In genomic region chr5:39570418-39571027, GRCh38 we compare ENCODE assay signal across 8 cellular contexts.
DNase-seq lines count a peak whose midpoint lies in the region; ATAC-seq, FAIRE-seq and TF ChIP-seq lines count a peak whose summit lies in the region.

No MANE protein-coding gene starts in this region.

- H3K4me3 Mint-ChIP-seq in astrocyte (ENCODE audit: unreplicated experiment): no peak overlapping the region
- no peak overlapping the region for H3K4me3 Mint-ChIP-seq in activated CD4-positive, alpha-beta T cell treated with anti-CD3 and anti-CD28 coated beads for 36 hours

- H3K36me3 ChIP-seq in KMS-11 (ENCODE audit: insufficient read depth) (no peaks in the 10 kb centered on the region), astrocyte (ENCODE audit: insufficient read depth, low read length) (no peaks in the 10 kb centered on the region), HepG2 (replicated peaks in 1 of 2; ENCODE audit: control insufficient read depth in 1 of 2, insufficient read depth in 2 of 2, low read length in 2 of 2) (no peaks in the 10 kb centered on the region)

- H4K20me1 ChIP-seq in KMS-11 (ENCODE audit: insufficient read depth) (no peaks in the 10 kb centered on the region), astrocyte (ENCODE audit: insufficient read depth, low read length) (no peaks in the 10 kb centered on the region), HepG2 (ENCODE audit: insufficient read depth, low read length) (no peaks in the 10 kb centered on the region)

- no peaks in the 10 kb centered on the region for H3K9me3 Mint-ChIP-seq in astrocyte (ENCODE audit: unreplicated experiment)
- H3K9me3 Mint-ChIP-seq in activated CD4-positive, alpha-beta T cell treated with anti-CD3 and anti-CD28 coated beads for 36 hours (ENCODE audit: low read depth): no peaks in the 10 kb centered on the region

- no peak for ATAC-seq in HepG2
- no peak for ATAC-seq in activated CD4-positive, alpha-beta T cell treated with anti-CD3 and anti-CD28 coated beads for 36 hours

- no peak for TF ChIP-seq RAD21 in HepG2 (CRISPR knock-in tag; IDR thresholded peaks at IDR 0.05)

- H3K4me1 Mint-ChIP-seq in astrocyte (ENCODE audit: low read depth, unreplicated experiment): no peaks in the 10 kb centered on the region
- H3K4me1 Mint-ChIP-seq in activated CD4-positive, alpha-beta T cell treated with anti-CD3 and anti-CD28 coated beads for 36 hours: no peaks in the 10 kb centered on the region

- 20% methylated on average over 4 of the region's 4 CpGs for WGBS in HepG2 (ENCODE audit: low lambda C conversion rate)

- H3K4me2 ChIP-seq in KMS-11 (no peak overlapping the region), astrocyte (ENCODE audit: low read length) (no peak overlapping the region), HepG2 (ENCODE audit: low read depth, low read length) (no peak overlapping the region)

- no peak overlapping the region for H3K4me3 ChIP-seq in KMS-11 (IDR thresholded peaks at IDR 0.05; ENCODE audit: insufficient read depth, low read depth, low read length)
- H3K4me3 ChIP-seq in astrocyte (ENCODE audit: insufficient read depth, low read depth, low read length): no peak overlapping the region
- no peak overlapping the region for H3K4me3 ChIP-seq in HepG2 (replicated peaks in 1 of 3; ENCODE audit: insufficient read depth in 1 of 3, low read depth in 2 of 3, low read length in 3 of 3)

- TF ChIP-seq POLR2A in HepG2 (IDR thresholded peaks at IDR 0.05; ENCODE audit: insufficient read depth in 1 of 2, low read depth in 2 of 2, low read length in 2 of 2): no peak

- H3K4me1 ChIP-seq in KMS-11 (ENCODE audit: low read depth, poor library complexity, severe bottlenecking) (no peaks in the 10 kb centered on the region), astrocyte (ENCODE audit: insufficient read depth, low read length) (no peaks in the 10 kb centered on the region), HepG2 (ENCODE audit: insufficient read depth, low read length) (peaks cover 7% of the 10 kb centered on the region)

- no peak overlapping the region for H3K9ac ChIP-seq in KMS-11
- H3K9ac ChIP-seq in astrocyte (ENCODE audit: low read length): no peak overlapping the region
- no peak overlapping the region for H3K9ac ChIP-seq in HepG2 (ENCODE audit: insufficient read depth, low read depth, low read length)

- CTCF ChIA-PET in HepG2 (lab: Yijun Ruan, JAX; ENCODE audit: low intra/inter-chr PET ratio, low total read pairs): interaction anchor here (1.5 to 1.7 kb wide), 2 partner anchors 194 to 196 kb away, joined by 3 to 18 read pairs; no protein-coding TSS in a partner anchor
- CTCF ChIA-PET in activated CD4-positive, alpha-beta T cell treated with anti-CD3 and anti-CD28 coated beads for 36 hours (lab: Charles Lee): interaction anchor here (0.5 to 4.0 kb wide), 5 partner anchors 22 to 194 kb away, joined by 3 to 25 read pairs (median 7); partner anchors contain the start of gene DAB2

- DNase-seq in NCI-H2227 (lab: John Stamatoyannopoulos, UW; ENCODE audit: unreplicated experiment) (peak; percentile 14), NCI-H2227 treated with DMSO at 0.1 percent for 48 hours (lab: John Stamatoyannopoulos, UW) (no peak), astrocyte (ENCODE audit: low read depth) (peak; percentile 16), HepG2 (ENCODE audit: low spot score) (peak; percentile 24), nucleus accumbens (lab: John Stamatoyannopoulos, UW) (no peak)
- DNase-seq in stimulated activated CD4-positive, alpha-beta T cell treated with anti-CD3 and anti-CD28 coated beads, Interleukin-4, amount 100 ng/mL, for 4 hours: no peak
- no peak for DNase-seq in activated CD4-positive, alpha-beta T cell treated with anti-CD3 and anti-CD28 coated beads for 36 hours

- no peak overlapping the region for H3K27ac Mint-ChIP-seq in astrocyte (ENCODE audit: unreplicated experiment)
- no peak overlapping the region for H3K27ac Mint-ChIP-seq in activated CD4-positive, alpha-beta T cell treated with anti-CD3 and anti-CD28 coated beads for 36 hours

- H3K79me2 ChIP-seq in KMS-11 (ENCODE audit: insufficient read depth, low read depth) (no peaks in the 10 kb centered on the region), astrocyte (ENCODE audit: insufficient read depth, low read length) (no peaks in the 10 kb centered on the region), HepG2 (ENCODE audit: insufficient read depth, low read length) (no peaks in the 10 kb centered on the region)

- intact Hi-C loops in HepG2 (cut with micrococcal nuclease; ENCODE audit: unreplicated experiment): loop anchor here (1.0 kb wide), 2 partner anchors 194 to 353 kb away; no protein-coding TSS in a partner anchor
- intact Hi-C loops in activated CD4-positive, alpha-beta T cell treated with anti-CD3 and anti-CD28 coated beads for 36 hours (cut with DNase I, micrococcal nuclease): loop anchor here (1.0 kb wide), 1 partner anchor 194 kb away; no protein-coding TSS in a partner anchor

- no peaks in the 10 kb centered on the region for H3K27me3 ChIP-seq in KMS-11 (ENCODE audit: insufficient read depth, low read depth)
- H3K27me3 ChIP-seq in astrocyte (ENCODE audit: insufficient read depth, low read length): no peaks in the 10 kb centered on the region
- no peaks in the 10 kb centered on the region for H3K27me3 ChIP-seq in HepG2 (ENCODE audit: control insufficient read depth in 1 of 2, insufficient read depth in 2 of 2, low read length in 2 of 2)

- in situ Hi-C loops in HepG2 (cut with HindIII; ENCODE audit: extremely low pct_ligation_motif_present, low pct_unique_long_range_greater_than_20kb): loop anchor here (25.0 kb wide), 1 partner anchor 358 kb away; the partner anchor contains the start of gene FYB1

- H3K27ac ChIP-seq in KMS-11: no peak overlapping the region
- H3K27ac ChIP-seq in astrocyte (ENCODE audit: low read depth, low read length): no peak overlapping the region
- H3K27ac ChIP-seq in HepG2 (ENCODE audit: extremely low read length, insufficient read depth, low read length): no peak overlapping the region

- TF ChIP-seq EP300 in HepG2 (IDR thresholded peaks at IDR 0.05; ENCODE audit: low read depth in 2 of 2, low read length in 2 of 2) (no peak), HepG2 (CRISPR knock-in tag; IDR thresholded peaks at IDR 0.05; ENCODE audit: borderline replicate concordance) (no peak)

- H3K36me3 Mint-ChIP-seq in astrocyte (ENCODE audit: low read depth, unreplicated experiment): no peaks in the 10 kb centered on the region
- H3K36me3 Mint-ChIP-seq in activated CD4-positive, alpha-beta T cell treated with anti-CD3 and anti-CD28 coated beads for 36 hours (ENCODE audit: low read depth): no peaks in the 10 kb centered on the region

- FAIRE-seq in astrocyte (lab: Jason Lieb, UNC) (peak; percentile 76), HepG2 (lab: Jason Lieb, UNC) (no peak)

- POLR2A ChIA-PET in HepG2 (lab: Yijun Ruan, JAX): no interaction called here
- POLR2A ChIA-PET in activated CD4-positive, alpha-beta T cell treated with anti-CD3 and anti-CD28 coated beads for 36 hours (lab: Charles Lee): no interaction called here

- H3K9me3 ChIP-seq in astrocyte (ENCODE audit: insufficient read depth, low read depth, low read length): no peaks in the 10 kb centered on the region
- H3K9me3 ChIP-seq in HepG2 (ENCODE audit: low read length): no peaks in the 10 kb centered on the region

- BruUV-seq in HepG2 (replicated peaks; lab: Mats Ljungman, UMichigan): no TSS peak

- no peaks in the 10 kb centered on the region for H3K27me3 Mint-ChIP-seq in astrocyte (ENCODE audit: low read depth, unreplicated experiment)
- H3K27me3 Mint-ChIP-seq in activated CD4-positive, alpha-beta T cell treated with anti-CD3 and anti-CD28 coated beads for 36 hours: peaks cover 4% of the 10 kb centered on the region

- H2AFZ ChIP-seq in KMS-11 (ENCODE audit: low read depth) (no peak overlapping the region), astrocyte (ENCODE audit: low read depth, low read length) (no peak overlapping the region), HepG2 (ENCODE audit: low read length) (no peak overlapping the region)

- peak; percentile 65 for TF ChIP-seq CTCF in KMS-11 (conservative IDR thresholded peaks at IDR 0.05; ENCODE audit: low read depth, low read length)
- peak; percentile 71 for TF ChIP-seq CTCF in astrocyte (IDR thresholded peaks at IDR 0.05; ENCODE audit: insufficient read depth, low read depth, low read length)
- peak; percentile 40 for TF ChIP-seq CTCF in HepG2 (CRISPR knock-in tag; IDR thresholded peaks at IDR 0.05)

TF ChIP-seq in HepG2, 621 proteins besides CTCF, POLR2A, EP300 and RAD21:
- TF ChIP-seq ARID3A (IDR thresholded peaks at IDR 0.05; ENCODE audit: low read depth, low read length) (peak; percentile 51; the same call in 1 of the 2 replicates), STAG1 (CRISPR knock-in tag; IDR thresholded peaks at IDR 0.05) (peak; percentile 58), ZNF572 (CRISPR knock-in tag; IDR thresholded peaks at IDR 0.05) (no peak), ZNF256 (CRISPR knock-in tag; conservative IDR thresholded peaks at IDR 0.05) (no peak), SMC3 (IDR thresholded peaks at IDR 0.05; ENCODE audit: low read length) (peak; percentile 41)

Comparison
In these comparisons a context has a peak if more than half of its experiments do, and no peak if none do; other contexts are left out.
1. DNase-seq: peak in NCI-H2227 (single experiment), astrocyte (single experiment) and HepG2 (single experiment); none in NCI-H2227 treated with DMSO at 0.1 percent for 48 hours (single experiment), stimulated activated CD4-positive, alpha-beta T cell treated with anti-CD3 and anti-CD28 coated beads, Interleukin-4, amount 100 ng/mL, for 4 hours (0 of 2), nucleus accumbens (0 of 56) and activated CD4-positive, alpha-beta T cell treated with anti-CD3 and anti-CD28 coated beads for 36 hours (single experiment).
2. Peak in every context shown above with its lines, with median percentiles within 50 percentile points of each other: CTCF ChIP-seq.